1 cellular context compared by ENCODE assay signal in the genomic region with DNA sequence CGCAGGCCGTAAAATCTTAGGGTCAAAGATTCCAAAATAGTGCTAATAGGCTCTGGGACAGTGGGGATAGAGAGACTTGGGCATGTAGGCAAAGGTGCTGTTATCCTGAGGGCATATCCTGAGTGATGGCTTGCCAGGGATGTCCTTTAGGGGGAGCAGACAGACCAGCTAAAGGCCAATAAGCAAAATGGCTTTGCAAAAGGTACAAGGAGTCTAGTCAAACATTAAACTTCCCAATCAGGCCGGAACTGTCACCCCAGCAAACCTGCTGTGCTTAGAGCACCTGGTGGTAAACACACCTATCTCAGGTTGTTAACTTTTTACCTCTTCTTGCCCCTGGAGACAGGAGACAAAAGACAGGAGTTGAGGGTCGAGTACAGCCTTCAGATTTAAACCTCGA.
A peak's percentile ranks its signal among the peaks of the same experiment; 100 is the strongest.
TF ChIP-seq lines count a peak whose summit lies in the region.

No MANE protein-coding gene starts in this region.

TF ChIP-seq in H1, 55 proteins besides CTCF, POLR2A, EP300 and RAD21:
- peak; percentile 29 for TF ChIP-seq NANOG (IDR thresholded peaks at IDR 0.05; ENCODE audit: insufficient read depth, low read depth, low read length, poor library complexity, severe bottlenecking)
- no peak for TF ChIP-seq TCF12 (IDR thresholded peaks at IDR 0.05; ENCODE audit: low read depth, low read length)
- TF ChIP-seq POLR2AphosphoS5 (IDR thresholded peaks at IDR 0.05; ENCODE audit: low read depth, low read length) = peak; percentile 92
- TF ChIP-seq NRF1 (IDR thresholded peaks at IDR 0.05; ENCODE audit: low read depth, low read length) = no peak
- peak; percentile 50; the same call in 1 of the 2 replicates for TF ChIP-seq RXRA (IDR thresholded peaks at IDR 0.05; ENCODE audit: insufficient read depth, low read depth, low read length)
- 0 out of 2 replicates have a peak, but pooled peaks have one; percentile 44 for TF ChIP-seq YY1 (IDR thresholded peaks at IDR 0.05; ENCODE audit: low read depth, low read length)
